Comparison of ENCODE assay signal across 1 cellular context in genomic region chr9:128945798-128946501, GRCh38.
TF ChIP-seq lines count a peak whose summit lies in the region.

No MANE protein-coding gene starts in this region.

TF ChIP-seq in HepG2, 621 proteins besides CTCF, POLR2A, EP300 and RAD21:
- TF ChIP-seq TOPORS (CRISPR knock-in tag; IDR thresholded peaks at IDR 0.05) = no peak
- no peak for TF ChIP-seq ZBTB38 (CRISPR knock-in tag; IDR thresholded peaks at IDR 0.05)
- no peak for TF ChIP-seq CENPT (CRISPR knock-in tag; IDR thresholded peaks at IDR 0.05; ENCODE audit: low read depth)
- TF ChIP-seq ZNF609 (CRISPR knock-in tag; IDR thresholded peaks at IDR 0.05; ENCODE audit: borderline replicate concordance) = no peak
- TF ChIP-seq TEAD2 (CRISPR knock-in tag; IDR thresholded peaks at IDR 0.05) = no peak
- no peak for TF ChIP-seq MBD4 (IDR thresholded peaks at IDR 0.05; ENCODE audit: borderline replicate concordance, low read length)
- no peak for TF ChIP-seq ZNF121 (CRISPR knock-in tag; IDR thresholded peaks at IDR 0.05)
- no peak for TF ChIP-seq NR3C1 (CRISPR knock-in tag; IDR thresholded peaks at IDR 0.05)
- no peak for TF ChIP-seq ZBTB46 (CRISPR knock-in tag; IDR thresholded peaks at IDR 0.05; ENCODE audit: borderline replicate concordance)
- TF ChIP-seq ZNF878 (CRISPR knock-in tag; IDR thresholded peaks at IDR 0.05) = no peak
- no peak for TF ChIP-seq SRSF9 (IDR thresholded peaks at IDR 0.05; ENCODE audit: borderline replicate concordance, insufficient read depth, low read depth, low read length, poor library complexity, severe bottlenecking)
- TF ChIP-seq ZNF44 (CRISPR knock-in tag; IDR thresholded peaks at IDR 0.05) = no peak
- no peak for TF ChIP-seq U2AF2 (IDR thresholded peaks at IDR 0.05; ENCODE audit: low read depth, low read length)
- no peak for TF ChIP-seq ZC3H13 (CRISPR knock-in tag; IDR thresholded peaks at IDR 0.05)
TF ChIP-seq in HepG2: peak in this region for 0.
